In genomic region chr17:72405662-72406230, GRCh38 we compare ENCODE assay signal across 2 cellular contexts.
TF ChIP-seq lines count a peak whose summit lies in the region.

No MANE protein-coding gene starts in this region.

TF ChIP-seq in SK-N-SH, 30 proteins besides CTCF, POLR2A, EP300 and RAD21 (continued from another document):
- TF ChIP-seq RCOR1 (IDR thresholded peaks at IDR 0.05; ENCODE audit: low read length): no peak
- no peak for TF ChIP-seq PBX3 (IDR thresholded peaks at IDR 0.05)
- TF ChIP-seq EZH2phosphoT487 (IDR thresholded peaks at IDR 0.05; ENCODE audit: borderline replicate concordance, low read depth): no peak
- TF ChIP-seq RXRA (IDR thresholded peaks at IDR 0.05; ENCODE audit: borderline replicate concordance, low read depth): no peak
- TF ChIP-seq MXI1 (IDR thresholded peaks at IDR 0.05; ENCODE audit: low read depth, low read length): no peak
- TF ChIP-seq USF1 (IDR thresholded peaks at IDR 0.05; ENCODE audit: borderline replicate concordance, low read depth): no peak
- TF ChIP-seq FOSL2 (IDR thresholded peaks at IDR 0.05; ENCODE audit: borderline replicate concordance, low read depth): no peak
- no peak for TF ChIP-seq NRF1 (IDR thresholded peaks at IDR 0.05; ENCODE audit: low read depth, low read length)
- TF ChIP-seq FOXM1 (IDR thresholded peaks at IDR 0.05; ENCODE audit: low read depth): no peak
TF ChIP-seq in SK-N-SH: peak in this region for 0.

TF ChIP-seq in SK-N-SH treated with all-trans-retinoic acid at 6 μM for 48 hours, 23 proteins besides CTCF, POLR2A, EP300 and RAD21 (continued from another document):
- TF ChIP-seq CSRNP3 (CRISPR knock-in tag; IDR thresholded peaks at IDR 0.05) (no peak), CSDC2 (CRISPR knock-in tag; IDR thresholded peaks at IDR 0.05) (no peak), RARB (CRISPR knock-in tag; IDR thresholded peaks at IDR 0.05) (no peak), CREB5 (CRISPR knock-in tag; IDR thresholded peaks at IDR 0.05; ENCODE audit: low read depth) (no peak), GLIS3 (CRISPR knock-in tag; IDR thresholded peaks at IDR 0.05) (no peak), ZFP3 (CRISPR knock-in tag; IDR thresholded peaks at IDR 0.05) (no peak)
